Comparison of ENCODE assay signal across 23 cellular contexts in the genomic region with DNA sequence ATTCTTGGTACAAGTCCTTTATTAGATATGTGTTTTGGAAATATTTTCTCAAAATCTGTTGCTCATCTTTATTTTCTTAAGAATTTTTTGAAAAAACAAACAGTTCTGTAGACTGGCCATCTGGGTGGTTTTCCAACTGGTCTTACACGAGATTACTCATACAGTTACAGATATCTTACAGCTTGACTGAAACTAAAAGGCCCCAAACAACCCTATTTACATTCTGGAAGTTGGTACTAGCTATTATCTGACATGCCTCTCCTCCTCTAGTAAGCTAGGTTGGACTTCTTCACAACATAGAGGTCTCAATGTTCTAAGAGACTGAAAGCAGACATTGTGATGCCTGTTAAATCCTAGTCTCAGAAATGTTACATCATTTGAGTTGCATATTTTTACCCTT.
"Had no signal": no experiment of that assay in that cellular context is flagged by ENCODE, and none has a peak within 500 bp of the region (broad histone marks: within the 10 kb centered on the region; RNA-seq: fewer than 3 reads in every experiment).

No MANE protein-coding gene starts in this region.

- H3K4me3 ChIP-seq: cardiac muscle cell, lower lobe of right lung, right lobe of liver, upper lobe of left lung had no signal

- H3K27ac Mint-ChIP-seq: activated B cell treated with CpG ODN at 0.5 μM for 24 hours; activated CD4-positive, alpha-beta memory T cell treated with anti-CD3 and anti-CD28 coated beads for 36 hours; activated CD4-positive, alpha-beta T cell treated with anti-CD3 and anti-CD28 coated beads for 36 hours; activated naive CD8-positive, alpha-beta T cell treated with anti-CD3 and anti-CD28 coated beads for 36 hours; naive B cell; T-helper 1 cell treated with Interleukin-12 subunit alpha and Interleukin-12 subunit beta and Interleukin-4 antibody, amounts not matched to agents 30 μg/mL and 1 μg/mL, for 36 hours had no signal

- H3K9me3 Mint-ChIP-seq: T-helper 1 cell treated with Interleukin-12 subunit alpha and Interleukin-12 subunit beta and Interleukin-4 antibody, amounts not matched to agents 30 μg/mL and 1 μg/mL, for 36 hours had no signal

- H3K4me3 Mint-ChIP-seq: activated B cell treated with CpG ODN at 0.5 μM for 24 hours; activated CD4-positive, alpha-beta memory T cell treated with anti-CD3 and anti-CD28 coated beads for 36 hours; activated CD4-positive, alpha-beta T cell treated with anti-CD3 and anti-CD28 coated beads for 36 hours; activated naive CD8-positive, alpha-beta T cell treated with anti-CD3 and anti-CD28 coated beads for 36 hours; naive B cell; T-helper 1 cell treated with Interleukin-12 subunit alpha and Interleukin-12 subunit beta and Interleukin-4 antibody, amounts not matched to agents 30 μg/mL and 1 μg/mL, for 36 hours had no signal

- H3K36me3 Mint-ChIP-seq: activated naive CD8-positive, alpha-beta T cell treated with anti-CD3 and anti-CD28 coated beads for 36 hours; naive B cell had no signal

- ATAC-seq: activated CD4-positive, alpha-beta T cell treated with anti-CD3 and anti-CD28 coated beads for 36 hours; left lobe of liver; lower lobe of right lung; right lobe of liver had no signal

- DNase-seq: activated B cell treated with CpG ODN at 0.5 μM for 24 hours; activated CD4-positive, alpha-beta memory T cell treated with anti-CD3 and anti-CD28 coated beads for 36 hours; activated CD4-positive, alpha-beta T cell treated with anti-CD3 and anti-CD28 coated beads for 36 hours; activated naive CD4-positive, alpha-beta T cell treated with Interleukin-2 at 50 U/mL for 16 hours; activated naive CD8-positive, alpha-beta T cell treated with anti-CD3 and anti-CD28 coated beads for 36 hours; activated T-cell treated with anti-CD3 and anti-CD28 coated beads, Interleukin-2, amount 50 U/mL, for 48 hours; amniotic stem cell; erythroblast; kidney; lower lobe of right lung; naive B cell; nucleus accumbens; posterior cingulate gyrus; right lobe of liver; small intestine; stimulated activated CD4-positive, alpha-beta T cell treated with anti-CD3 and anti-CD28 coated beads, Interleukin-15, amount 100 ng/mL, for 24 hours; stimulated activated CD4-positive, alpha-beta T cell treated with anti-CD3 and anti-CD28 coated beads, Interleukin-2, amount 100 ng/mL, for 48 hours; stimulated activated naive CD4-positive, alpha-beta T cell treated with Interleukin-2 at 50 U/mL for 16 hours; T1000; upper lobe of left lung had no signal

- H3K4me1 Mint-ChIP-seq: activated B cell treated with CpG ODN at 0.5 μM for 24 hours; activated CD4-positive, alpha-beta T cell treated with anti-CD3 and anti-CD28 coated beads for 36 hours; activated naive CD8-positive, alpha-beta T cell treated with anti-CD3 and anti-CD28 coated beads for 36 hours; naive B cell had no signal
